ENCODE assay signal across 8 cellular contexts in genomic region chr19:50383307-50383851, GRCh38. TPM values are rescaled to one million over a fixed set of nuclear protein-coding genes. Genes with fewer than 3 reads are reported as not detected.
DNase-seq lines count a peak whose midpoint lies in the region; ATAC-seq and TF ChIP-seq lines count a peak whose summit lies in the region.

No MANE protein-coding gene starts in this region.

- H3F3A ChIP-seq in GM23338 (replicated peaks; ENCODE audit: low read depth), result peaks cover 6% of the 10 kb centered on the region

- H4K20me1 ChIP-seq in GM23338 (replicated peaks; ENCODE audit: insufficient read depth), result peaks cover 8% of the 10 kb centered on the region

- H3K4me1 ChIP-seq in GM23338 (ENCODE audit: insufficient read depth) (peaks cover 17% of the 10 kb centered on the region), transverse colon (peaks cover 5 to 17% (median 13%) of the 10 kb centered on the region in 4 donors)

- H3K4me1 Mint-ChIP-seq in GM23338, result peaks cover 21% of the 10 kb centered on the region
- H3K4me1 Mint-ChIP-seq in activated naive CD8-positive, alpha-beta T cell treated with anti-CD3 and anti-CD28 coated beads, Interleukin-2, amount 50 U/mL, for 24 hours, result peaks cover 29% of the 10 kb centered on the region

- in situ Hi-C loops in transverse colon (cut with MboI; ENCODE audit: low pct_ligation_motif_present in 1 of 4, low pct_unique_long_range_greater_than_20kb in 1 of 4, low sequenced_read_pairs in 3 of 4), result no loop called here
- in situ Hi-C loops in ACHN (cut with HindIII; ENCODE audit: low pct_ligation_motif_present, low pct_unique_long_range_greater_than_20kb, low sequenced_read_pairs), result no loop called here

- intact Hi-C loops in transverse colon (cut with DNase I; ENCODE audit: low total_unique reads), result no loop called here

- H3K4me2 ChIP-seq in GM23338, result peak overlapping the region; percentile 73

- TF ChIP-seq EP300 in transverse colon (IDR thresholded peaks at IDR 0.05; ENCODE audit: low read depth), result no peak

- DNase-seq in GM23338 (ENCODE audit: low spot score) (peak; percentile 72), left kidney (ENCODE audit: low read depth, low spot score) (peak; percentile 61), transverse colon (no peak), ACHN (no peak), mesenteric fat pad (ENCODE audit: low spot score) (no peak)
- DNase-seq in activated naive CD8-positive, alpha-beta T cell treated with anti-CD3 and anti-CD28 coated beads, Interleukin-2, amount 50 U/mL, for 24 hours, result no peak
- no peak for DNase-seq in activated CD4-positive, CD25-positive, alpha-beta regulatory T cell treated with anti-CD3 and anti-CD28 coated beads, Interleukin-2, amount 50 U/mL, for 72 hours

- peaks cover 39% of the 10 kb centered on the region for H3K79me2 ChIP-seq in GM23338 (replicated peaks; ENCODE audit: insufficient read depth)

- peak overlapping the region; percentile 89 for H3K4me3 Mint-ChIP-seq in GM23338
- peak overlapping the region; percentile 97 for H3K4me3 Mint-ChIP-seq in activated naive CD8-positive, alpha-beta T cell treated with anti-CD3 and anti-CD28 coated beads, Interleukin-2, amount 50 U/mL, for 24 hours

- TF ChIP-seq CTCF in 22Rv1 (IDR thresholded peaks at IDR 0.05) (no peak), GM23338 (conservative IDR thresholded peaks at IDR 0.05; ENCODE audit: low read depth in 2 of 2) (no peak), transverse colon (IDR thresholded peaks at IDR 0.05) (no peak)

- peaks cover 54% of the 10 kb centered on the region for H3K36me3 Mint-ChIP-seq in GM23338 (ENCODE audit: low read depth)
- H3K36me3 Mint-ChIP-seq in activated naive CD8-positive, alpha-beta T cell treated with anti-CD3 and anti-CD28 coated beads, Interleukin-2, amount 50 U/mL, for 24 hours (ENCODE audit: low read depth), result peaks cover 40% of the 10 kb centered on the region

- H3K9me3 Mint-ChIP-seq in GM23338, result peaks cover 9% of the 10 kb centered on the region; the same call in 1 of the 3 replicates
- no peaks in the 10 kb centered on the region for H3K9me3 Mint-ChIP-seq in activated naive CD8-positive, alpha-beta T cell treated with anti-CD3 and anti-CD28 coated beads, Interleukin-2, amount 50 U/mL, for 24 hours

- WGBS in transverse colon (ENCODE audit: low coverage in 1 of 2), 2 donors, result 21 to 39% methylated on average over 13 to 15 of the region's 15 CpGs

- no peaks in the 10 kb centered on the region for H3K9me2 ChIP-seq in GM23338 (ENCODE audit: insufficient read depth)

- H3K4me3 ChIP-seq in GM23338 (peak overlapping the region; percentile 84), transverse colon (peak overlapping the region in 3 of 4 donors; percentile 55 to 97 (median 58))

- TF ChIP-seq POLR2A in transverse colon (IDR thresholded peaks at IDR 0.05), result no peak

- no peaks in the 10 kb centered on the region for H3K9me3 ChIP-seq in transverse colon

- H3K27me3 ChIP-seq in GM23338 (ENCODE audit: insufficient read depth), result no peaks in the 10 kb centered on the region
- no peaks in the 10 kb centered on the region for H3K27me3 ChIP-seq in transverse colon

- H2AFZ ChIP-seq in GM23338, result no peak overlapping the region

- H3K27ac Mint-ChIP-seq in GM23338, result peak overlapping the region; percentile 98
- peak overlapping the region; percentile 99 for H3K27ac Mint-ChIP-seq in activated naive CD8-positive, alpha-beta T cell treated with anti-CD3 and anti-CD28 coated beads, Interleukin-2, amount 50 U/mL, for 24 hours

- peak overlapping the region; percentile 74 for H3K27ac ChIP-seq in 22Rv1
- peak overlapping the region; percentile 6; the same call in 1 of the 2 replicates for H3K27ac ChIP-seq in GM23338 (ENCODE audit: low read depth)
- H3K27ac ChIP-seq in transverse colon, result peak overlapping the region; percentile 69 to 93 (median 87)

- H3K27me3 Mint-ChIP-seq in GM23338 (ENCODE audit: insufficient read depth, low read depth, poor library complexity), result peaks cover 14% of the 10 kb centered on the region
- H3K27me3 Mint-ChIP-seq in activated naive CD8-positive, alpha-beta T cell treated with anti-CD3 and anti-CD28 coated beads, Interleukin-2, amount 50 U/mL, for 24 hours, result no peaks in the 10 kb centered on the region

- H3K36me3 ChIP-seq in GM23338 (ENCODE audit: insufficient read depth) (peaks cover 7% of the 10 kb centered on the region), transverse colon (peaks cover 0 to 29% (median 13%) of the 10 kb centered on the region in 4 donors)

- ATAC-seq in GM23338, result peak; percentile 10
- peak; percentile 5 for ATAC-seq in activated naive CD8-positive, alpha-beta T cell treated with anti-CD3 and anti-CD28 coated beads, Interleukin-2, amount 50 U/mL, for 24 hours

TF ChIP-seq in GM23338, 12 proteins besides CTCF, POLR2A, EP300 and RAD21:
- no peak for TF ChIP-seq EZH2phosphoT487 (IDR thresholded peaks at IDR 0.05; ENCODE audit: unreplicated experiment)
- TF ChIP-seq STAT1 (IDR thresholded peaks at IDR 0.05; ENCODE audit: unreplicated experiment), result no peak
- no peak for TF ChIP-seq CREB1 (CRISPR knock-in tag; IDR thresholded peaks at IDR 0.05; ENCODE audit: low read depth)
- TF ChIP-seq NANOG (IDR thresholded peaks at IDR 0.05; ENCODE audit: borderline replicate concordance), result no peak
- TF ChIP-seq ZNF331 (CRISPR knock-in tag; IDR thresholded peaks at IDR 0.05; ENCODE audit: low read depth), result no peak

RNA-seq across cellular contexts. Expression of gene POLD1, which starts 0.8 kb away (rescaled TPM):
- total RNA-seq in GM23338 (2014; rRNA removed; shearing (Covaris generic)), result 141 and 173 TPM in 2 replicates
- polyA plus RNA-seq in GM23338 (2016; fragmentation: Nextera tagmentation; extraction: Ambion mirVana), result 111 and 113 TPM in 2 replicates
- 10 to 100 TPM; 14.6 to 59.1 (median 25.9) TPM for total RNA-seq in transverse colon
- total RNA-seq in mesenteric fat pad, result 13.9 TPM

RNA-seq across cellular contexts. Expression of gene NR1H2, which starts 7.1 kb away (rescaled TPM):
- total RNA-seq in GM23338 (2014; rRNA removed; shearing (Covaris generic)), result 54.6 and 70.2 TPM in 2 replicates
- 29.8 and 32.9 TPM in 2 replicates for polyA plus RNA-seq in GM23338 (2016; fragmentation: Nextera tagmentation; extraction: Ambion mirVana)
- total RNA-seq in transverse colon (100 to 1,000 TPM in 2 of 4 donors, 10 to 100 TPM in 2; 80.8 to 192 (median 102) TPM), mesenteric fat pad (68.7 TPM)

RNA-seq across cellular contexts. Expression of gene NAPSA, which starts 17.9 kb away (rescaled TPM):
- total RNA-seq in GM23338 (2014; rRNA removed; shearing (Covaris generic)), result 0.14 and 0.27 TPM in 2 replicates
- polyA plus RNA-seq in GM23338 (2016; fragmentation: Nextera tagmentation; extraction: Ambion mirVana), result 0.63 and 0.99 TPM in 2 replicates
- total RNA-seq in transverse colon (1 to 10 TPM; 1.6 to 5.0 (median 3.1) TPM), mesenteric fat pad (0.22 TPM)

RNA-seq across cellular contexts. Expression of gene SPIB, which starts 35.4 kb away (rescaled TPM):
- 16.9 and 17.5 TPM in 2 replicates for total RNA-seq in GM23338 (2014; rRNA removed; shearing (Covaris generic))
- 12.6 and 13.0 TPM in 2 replicates for polyA plus RNA-seq in GM23338 (2016; fragmentation: Nextera tagmentation; extraction: Ambion mirVana)
- total RNA-seq in transverse colon, result 10 to 100 TPM; 45.7 to 56.8 (median 51.7) TPM
- not detected for total RNA-seq in mesenteric fat pad

RNA-seq across cellular contexts. Expression of gene MYBPC2, which starts 49.3 kb away (rescaled TPM):
- total RNA-seq in GM23338 (2014; rRNA removed; shearing (Covaris generic)), result 3.8 and 4.2 TPM in 2 replicates
- 5.9 and 6.1 TPM in 2 replicates for polyA plus RNA-seq in GM23338 (2016; fragmentation: Nextera tagmentation; extraction: Ambion mirVana)
- total RNA-seq in transverse colon, result under 1 TPM in 2 of 4 donors, not detected in 2; 0.16 to 0.41 TPM
- total RNA-seq in mesenteric fat pad, result not detected

Comparison
In these comparisons a context has a peak if more than half of its experiments do, and no peak if none do; other contexts are left out.
1. H3K27ac ChIP-seq: peak in every context shown above with its lines; median percentile 87 in transverse colon; 74 in 22Rv1; 6 in GM23338.
2. DNase-seq: peak in GM23338 (single experiment) and left kidney (single experiment); none in activated naive CD8-positive, alpha-beta T cell treated with anti-CD3 and anti-CD28 coated beads, Interleukin-2, amount 50 U/mL, for 24 hours (single experiment), transverse colon (single experiment), activated CD4-positive, CD25-positive, alpha-beta regulatory T cell treated with anti-CD3 and anti-CD28 coated beads, Interleukin-2, amount 50 U/mL, for 72 hours (single experiment), ACHN (single experiment) and mesenteric fat pad (single experiment).